9 cellular contexts compared by ENCODE assay signal in the genomic region with DNA sequence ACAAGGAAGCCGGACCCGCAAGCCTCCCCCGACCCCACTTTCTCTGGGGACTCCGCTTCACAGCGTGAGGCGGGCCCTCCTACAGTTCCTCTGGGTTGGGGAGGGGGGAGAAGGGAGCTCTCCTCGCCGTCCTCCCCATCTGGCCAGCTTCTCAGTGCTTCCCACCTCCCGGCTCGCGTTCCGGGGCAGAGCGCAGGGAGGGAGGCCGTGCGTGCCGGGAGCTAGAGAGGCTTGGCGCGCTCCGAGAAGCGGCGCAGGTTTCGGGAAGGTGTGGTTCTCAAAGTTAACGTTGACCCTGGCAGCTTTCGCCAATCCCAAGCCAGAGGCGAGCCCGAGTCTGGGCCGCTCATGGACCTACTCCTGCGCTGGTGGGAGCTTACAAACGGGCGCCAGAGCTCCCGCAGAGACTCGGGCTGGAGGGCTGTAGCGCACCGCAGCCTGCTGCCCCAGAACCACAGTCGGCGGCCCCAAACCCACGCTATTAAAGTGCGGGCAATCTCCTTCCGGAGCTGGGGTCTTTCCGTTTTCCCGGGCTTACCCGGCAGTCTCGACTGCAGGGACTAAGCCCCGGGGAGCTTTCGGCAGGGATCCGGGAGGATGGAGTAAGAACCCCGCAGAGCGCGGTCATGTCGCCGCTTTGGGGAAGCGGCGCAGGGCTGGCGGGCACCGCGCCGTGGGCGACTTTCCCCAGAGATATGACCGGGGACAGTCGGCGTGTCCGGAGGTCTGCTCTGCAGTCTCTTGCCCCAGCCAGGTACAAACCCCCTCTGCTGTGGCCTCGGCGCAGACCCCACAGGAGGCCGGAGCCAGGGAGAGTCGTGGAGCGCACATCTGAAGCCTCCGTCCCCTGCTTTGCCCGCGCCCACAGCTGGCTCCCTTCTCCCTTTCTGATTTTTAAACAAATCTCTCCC. TPM values are rescaled to one million over a fixed set of nuclear protein-coding genes. Genes with fewer than 3 reads are reported as not detected.
DNase-seq lines count a peak whose midpoint lies in the region; ATAC-seq and TF ChIP-seq lines count a peak whose summit lies in the region.
"Had no signal": no experiment of that assay in that cellular context is flagged by ENCODE, and none has a peak within 500 bp of the region (broad histone marks: within the 10 kb centered on the region; RNA-seq: fewer than 3 reads in every experiment).

No MANE protein-coding gene starts in this region.

- H3K4me3 Mint-ChIP-seq in type B pancreatic cell: peak overlapping the region; percentile 89

- peaks cover 16% of the 10 kb centered on the region for H3K36me3 Mint-ChIP-seq in type B pancreatic cell

- no peaks in the 10 kb centered on the region for H3K9me3 Mint-ChIP-seq in type B pancreatic cell

- no peaks in the 10 kb centered on the region for H3K36me3 ChIP-seq in HAP-1 (replicated peaks)

- H3K4me1 Mint-ChIP-seq in type B pancreatic cell (ENCODE audit: unreplicated experiment): peaks cover 36% of the 10 kb centered on the region

- no peaks in the 10 kb centered on the region for H3K9me3 ChIP-seq in HAP-1

- H3K4me3 ChIP-seq in epithelial cell of proximal tubule (ENCODE audit: low read depth, low read length) (peak overlapping the region; percentile 16), HAP-1 (no peak overlapping the region)

- no peak overlapping the region for H3K27ac Mint-ChIP-seq in type B pancreatic cell

- in situ Hi-C loops in HAP-1 (cut with MboI; ENCODE audit: low sequenced_read_pairs): loop anchor here (25.0 kb wide), 1 partner anchor 1659 kb away; no protein-coding TSS in a partner anchor

- H3K27me3 ChIP-seq in HAP-1 (ENCODE audit: low read depth): peaks cover 4% of the 10 kb centered on the region; the same call in 1 of the 2 replicates

- no peaks in the 10 kb centered on the region for H3K4me1 ChIP-seq in HAP-1

- TF ChIP-seq CTCF in epithelial cell of proximal tubule (conservative IDR thresholded peaks at IDR 0.05; ENCODE audit: low read depth, low read length): no peak
- TF ChIP-seq CTCF in type B pancreatic cell (conservative IDR thresholded peaks at IDR 0.05): no peak

- H3K27me3 Mint-ChIP-seq in type B pancreatic cell: peaks cover 68% of the 10 kb centered on the region

- no peak for ATAC-seq in GM21367 (IDR thresholded peaks at IDR 0.05; ENCODE audit: unreplicated experiment)

- DNase-seq in NCI-H1092 treated with DMSO at 0.1 percent for 48 hours (lab: John Stamatoyannopoulos, UW) (peak; percentile 23), NCI-H1092 (lab: John Stamatoyannopoulos, UW) (no peak), epithelial cell of proximal tubule (ENCODE audit: low read depth) (no peak), mucosa of gallbladder (ENCODE audit: low spot score) (peak; percentile 10), type B pancreatic cell (ENCODE audit: extremely low spot score, unreplicated experiment) (peak; percentile 72), HAP-1 (ENCODE audit: low spot score in 2 of 2) (no peak), DMS79 treated with DMSO at 0.1 percent for 48 hours (lab: John Stamatoyannopoulos, UW) (no peak)
- DNase-seq: 8988T had no signal

RNA-seq across cellular contexts. Expression of gene CDH11, which starts 0.8 kb away (rescaled TPM):
- total RNA-seq in epithelial cell of proximal tubule (5.8 and 22.9 TPM in 2 replicates), mucosa of gallbladder (41.1 TPM), type B pancreatic cell (ENCODE audit: low replicate concordance) (34.5 and 287 TPM in 2 replicates)

Comparison
In these comparisons a context has a peak if more than half of its experiments do, and no peak if none do; other contexts are left out.
1. DNase-seq: peak in NCI-H1092 treated with DMSO at 0.1 percent for 48 hours (single experiment), mucosa of gallbladder (single experiment) and type B pancreatic cell (single experiment); none in NCI-H1092 (single experiment), epithelial cell of proximal tubule (single experiment), HAP-1 (0 of 2) and DMS79 treated with DMSO at 0.1 percent for 48 hours (single experiment).